ENCODE assay signal across 19 cellular contexts in the genomic region with DNA sequence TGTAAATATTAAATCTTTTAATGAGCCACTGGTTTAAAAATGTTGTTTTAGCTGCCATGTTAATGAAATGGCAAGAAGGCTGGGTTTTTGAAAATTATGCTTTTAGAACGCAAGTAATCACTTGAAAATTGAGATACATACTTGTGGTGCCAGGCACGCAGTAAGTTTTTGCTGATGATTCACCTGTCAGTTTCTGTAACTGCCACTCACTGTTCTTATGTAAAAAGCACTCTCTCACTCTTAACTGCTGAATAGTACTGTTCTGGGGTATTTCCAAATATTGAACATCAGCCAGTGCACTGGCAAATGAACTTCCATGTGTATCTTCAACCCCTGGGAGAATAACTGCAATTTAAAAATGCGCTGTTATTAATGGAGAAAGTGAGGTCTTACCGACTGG.
"Had no signal": no experiment of that assay in that cellular context is flagged by ENCODE, and none has a peak within 500 bp of the region (broad histone marks: within the 10 kb centered on the region; RNA-seq: fewer than 3 reads in every experiment).

No MANE protein-coding gene starts in this region.

- H3K27ac Mint-ChIP-seq: activated naive CD4-positive, alpha-beta T cell treated with anti-CD3 and anti-CD28 coated beads, Interleukin-2, amount 50 U/mL, for 24 hours; effector memory CD8-positive, alpha-beta T cell; mesothelial cell of epicardium; nephron; progenitor cell of endocrine pancreas had no signal

- H3K4me1 Mint-ChIP-seq: nephron had no signal

- H3K9me3 Mint-ChIP-seq: activated naive CD4-positive, alpha-beta T cell treated with anti-CD3 and anti-CD28 coated beads, Interleukin-2, amount 50 U/mL, for 24 hours; effector memory CD8-positive, alpha-beta T cell; mesothelial cell of epicardium; nephron had no signal

- H3K27me3 Mint-ChIP-seq: activated naive CD4-positive, alpha-beta T cell treated with anti-CD3 and anti-CD28 coated beads, Interleukin-2, amount 50 U/mL, for 24 hours; effector memory CD8-positive, alpha-beta T cell; progenitor cell of endocrine pancreas had no signal

- DNase-seq: activated CD4-positive, alpha-beta T cell treated with anti-CD3 and anti-CD28 coated beads for 1 hour; activated effector memory CD4-positive, alpha-beta T cell treated with anti-CD3 and anti-CD28 coated beads, Interleukin-2, amount 50 U/mL, for 16 hours; activated T-cell treated with anti-CD3 and anti-CD28 coated beads, Interleukin-2, amount 50 U/mL, for 1 hour; amygdala; effector memory CD8-positive, alpha-beta T cell; foreskin melanocyte; glutamatergic neuron; hippocampal formation; islet precursor cell; right cardiac atrium; stimulated activated CD4-positive, alpha-beta T cell treated with anti-CD3 and anti-CD28 coated beads, Interleukin-4, amount 100 ng/mL, for 1 hour; T-helper 2 cell; testis; upper lobe of left lung; WERI-Rb-1 had no signal

- H3K4me3 Mint-ChIP-seq: activated naive CD4-positive, alpha-beta T cell treated with anti-CD3 and anti-CD28 coated beads, Interleukin-2, amount 50 U/mL, for 24 hours; effector memory CD8-positive, alpha-beta T cell; mesothelial cell of epicardium; nephron had no signal

- ATAC-seq: effector memory CD8-positive, alpha-beta T cell; right cardiac atrium had no signal
